ENCODE assay signal across 36 cellular contexts in genomic region chr9:131078427-131079366, GRCh38.
"Had no signal": no experiment of that assay in that cellular context is flagged by ENCODE, and none has a peak within 500 bp of the region (broad histone marks: within the 10 kb centered on the region; RNA-seq: fewer than 3 reads in every experiment).

No MANE protein-coding gene starts in this region.

- H3K4me3 Mint-ChIP-seq: activated CD4-positive, alpha-beta memory T cell treated with anti-CD3 and anti-CD28 coated beads for 36 hours; activated CD4-positive, alpha-beta T cell treated with anti-CD3 and anti-CD28 coated beads for 36 hours; activated CD4-positive, alpha-beta T cell treated with anti-CD3 and anti-CD28 coated beads, Interleukin-2, amount 10 ng/mL, durations not matched to agents 24 days and 14 days; activated CD8-positive, alpha-beta memory T cell treated with anti-CD3 and anti-CD28 coated beads, Interleukin-2, amount 10 ng/mL, durations not matched to agents 7 days and 5 days; activated CD8-positive, alpha-beta T cell treated with anti-CD3 and anti-CD28 coated beads, Interleukin-2, amount 10 ng/mL, durations not matched to agents 7 days and 5 days; activated naive CD4-positive, alpha-beta T cell treated with anti-CD3 and anti-CD28 coated beads for 36 hours; activated naive CD4-positive, alpha-beta T cell treated with anti-CD3 and anti-CD28 coated beads, Interleukin-2, amount 50 U/mL, for 24 hours; activated naive CD8-positive, alpha-beta T cell treated with anti-CD3 and anti-CD28 coated beads for 36 hours; activated naive CD8-positive, alpha-beta T cell treated with anti-CD3 and anti-CD28 coated beads, Interleukin-2, amount 50 U/mL, for 24 hours; activated T-helper 1 cell treated with anti-CD3 and anti-CD28 coated beads, Interleukin-12 subunit alpha, Interleukin-12 subunit beta, Interleukin-2, Interleukin-4 antibody, amounts not matched to agents 30 ng/mL and 10 ng/mL and 1 ng/mL, durations not matched to agents 14 hours and 24 hours and 36 hours; T-helper 17 cell; T-helper 2 cell treated with Interferon-gamma antibody and Interleukin-4, amounts not matched to agents 5 μg/mL and 100 μg/mL, for 36 hours had no signal

- H3K27me3 ChIP-seq: adrenal gland, body of pancreas, breast epithelium, cardiac muscle cell, colonic mucosa, heart right ventricle had no signal

- H3K27me3 Mint-ChIP-seq: activated CD4-positive, alpha-beta memory T cell treated with anti-CD3 and anti-CD28 coated beads for 36 hours; activated CD4-positive, alpha-beta T cell treated with anti-CD3 and anti-CD28 coated beads for 36 hours; activated CD4-positive, alpha-beta T cell treated with anti-CD3 and anti-CD28 coated beads, Interleukin-2, amount 10 ng/mL, durations not matched to agents 24 days and 14 days; activated CD8-positive, alpha-beta memory T cell treated with anti-CD3 and anti-CD28 coated beads, Interleukin-2, amount 10 ng/mL, durations not matched to agents 7 days and 5 days; activated naive CD4-positive, alpha-beta T cell treated with anti-CD3 and anti-CD28 coated beads, Interleukin-2, amount 50 U/mL, for 24 hours; activated naive CD8-positive, alpha-beta T cell treated with anti-CD3 and anti-CD28 coated beads for 36 hours; T-helper 17 cell had no signal

- H3K27ac ChIP-seq: adrenal gland, body of pancreas, breast epithelium, cardiac muscle cell, colonic mucosa, epithelial cell of prostate, esophagus squamous epithelium, gastroesophageal sphincter, heart right ventricle, WERI-Rb-1 had no signal

- ATAC-seq: activated CD4-positive, alpha-beta T cell treated with anti-CD3 and anti-CD28 coated beads for 36 hours; activated CD8-positive, alpha-beta memory T cell treated with anti-CD3 and anti-CD28 coated beads, Interleukin-2, amount 10 ng/mL, durations not matched to agents 7 days and 5 days; activated CD8-positive, alpha-beta T cell treated with anti-CD3 and anti-CD28 coated beads, Interleukin-2, amount 10 ng/mL, durations not matched to agents 7 days and 5 days; activated naive CD8-positive, alpha-beta T cell treated with anti-CD3 and anti-CD28 coated beads, Interleukin-2, amount 50 U/mL, for 24 hours; body of pancreas; gastroesophageal sphincter; T-helper 17 cell had no signal

- H3K4me3 ChIP-seq: adrenal gland, body of pancreas, breast epithelium, cardiac muscle cell, colonic mucosa, esophagus squamous epithelium, gastroesophageal sphincter, heart right ventricle had no signal

- H3K27ac Mint-ChIP-seq: activated CD4-positive, alpha-beta memory T cell treated with anti-CD3 and anti-CD28 coated beads for 36 hours; activated CD4-positive, alpha-beta T cell treated with anti-CD3 and anti-CD28 coated beads for 36 hours; activated CD4-positive, alpha-beta T cell treated with anti-CD3 and anti-CD28 coated beads, Interleukin-2, amount 10 ng/mL, durations not matched to agents 24 days and 14 days; activated CD8-positive, alpha-beta memory T cell treated with anti-CD3 and anti-CD28 coated beads, Interleukin-2, amount 10 ng/mL, durations not matched to agents 7 days and 5 days; activated CD8-positive, alpha-beta T cell treated with anti-CD3 and anti-CD28 coated beads, Interleukin-2, amount 10 ng/mL, durations not matched to agents 7 days and 5 days; activated naive CD4-positive, alpha-beta T cell treated with anti-CD3 and anti-CD28 coated beads for 36 hours; activated naive CD4-positive, alpha-beta T cell treated with anti-CD3 and anti-CD28 coated beads, Interleukin-2, amount 50 U/mL, for 24 hours; activated naive CD8-positive, alpha-beta T cell treated with anti-CD3 and anti-CD28 coated beads for 36 hours; activated naive CD8-positive, alpha-beta T cell treated with anti-CD3 and anti-CD28 coated beads, Interleukin-2, amount 50 U/mL, for 24 hours; activated T-helper 1 cell treated with anti-CD3 and anti-CD28 coated beads, Interleukin-12 subunit alpha, Interleukin-12 subunit beta, Interleukin-2, Interleukin-4 antibody, amounts not matched to agents 30 ng/mL and 10 ng/mL and 1 ng/mL, durations not matched to agents 14 hours and 24 hours and 36 hours; activated T-helper 2 cell treated with anti-CD3 and anti-CD28 coated beads, Interferon-gamma antibody, Interleukin-2, Interleukin-4, amounts not matched to agents 10 μg/mL and 5 μg/mL and 100 μg/mL, durations not matched to agents 14 hours and 24 hours and 36 hours; T-helper 17 cell; T-helper 2 cell treated with Interferon-gamma antibody and Interleukin-4, amounts not matched to agents 5 μg/mL and 100 μg/mL, for 36 hours had no signal

- DNase-seq: activated CD4-positive, alpha-beta memory T cell treated with anti-CD3 and anti-CD28 coated beads for 36 hours; activated CD4-positive, alpha-beta T cell treated with anti-CD3 and anti-CD28 coated beads for 36 hours; activated CD4-positive, alpha-beta T cell treated with anti-CD3 and anti-CD28 coated beads, Interleukin-2, amount 10 ng/mL, durations not matched to agents 24 days and 14 days; activated CD4-positive, CD25-positive, alpha-beta regulatory T cell; activated CD4-positive, CD25-positive, alpha-beta regulatory T cell treated with anti-CD3 and anti-CD28 coated beads, Interleukin-2, amount 50 U/mL, for 72 hours; activated CD8-positive, alpha-beta memory T cell treated with anti-CD3 and anti-CD28 coated beads, Interleukin-2, amount 10 ng/mL, durations not matched to agents 7 days and 5 days; activated CD8-positive, alpha-beta memory T cell treated with anti-CD3 and anti-CD28 coated beads, Interleukin-2, amount 50 U/mL, for 4 hours; activated CD8-positive, alpha-beta T cell treated with anti-CD3 and anti-CD28 coated beads, Interleukin-2, amount 10 ng/mL, durations not matched to agents 7 days and 5 days; activated effector memory CD4-positive, alpha-beta T cell treated with anti-CD3 and anti-CD28 coated beads, Interleukin-2, amount 50 U/mL, for 16 hours; activated naive CD4-positive, alpha-beta T cell treated with anti-CD3 and anti-CD28 coated beads for 36 hours; activated naive CD8-positive, alpha-beta T cell treated with anti-CD3 and anti-CD28 coated beads for 36 hours; activated naive CD8-positive, alpha-beta T cell treated with anti-CD3 and anti-CD28 coated beads, Interleukin-2, amount 50 U/mL, for 24 hours; activated T-cell treated with anti-CD3 and anti-CD28 coated beads, Interleukin-2, amount 50 U/mL, for 1 hour; activated T-cell treated with anti-CD3 and anti-CD28 coated beads, Interleukin-2, amount 50 U/mL, for 48 hours; adrenal gland; amygdala; aorta; body of pancreas; central memory CD4-positive, alpha-beta T cell; cerebellar nuclear complex; colonic mucosa; effector CD8-positive, alpha-beta T cell; esophagus squamous epithelium; foreskin melanocyte; heart right ventricle; T-helper 17 cell; T1000; WERI-Rb-1 had no signal

- H3K4me1 ChIP-seq: adrenal gland, body of pancreas, breast epithelium, colonic mucosa, esophagus squamous epithelium, gastroesophageal sphincter had no signal

- H3K9me3 Mint-ChIP-seq: activated CD4-positive, alpha-beta memory T cell treated with anti-CD3 and anti-CD28 coated beads for 36 hours; activated CD4-positive, alpha-beta T cell treated with anti-CD3 and anti-CD28 coated beads, Interleukin-2, amount 10 ng/mL, durations not matched to agents 24 days and 14 days; activated naive CD4-positive, alpha-beta T cell treated with anti-CD3 and anti-CD28 coated beads for 36 hours; activated naive CD4-positive, alpha-beta T cell treated with anti-CD3 and anti-CD28 coated beads, Interleukin-2, amount 50 U/mL, for 24 hours; activated naive CD8-positive, alpha-beta T cell treated with anti-CD3 and anti-CD28 coated beads for 36 hours; activated naive CD8-positive, alpha-beta T cell treated with anti-CD3 and anti-CD28 coated beads, Interleukin-2, amount 50 U/mL, for 24 hours; activated T-helper 1 cell treated with anti-CD3 and anti-CD28 coated beads, Interleukin-12 subunit alpha, Interleukin-12 subunit beta, Interleukin-2, Interleukin-4 antibody, amounts not matched to agents 30 ng/mL and 10 ng/mL and 1 ng/mL, durations not matched to agents 14 hours and 24 hours and 36 hours; activated T-helper 2 cell treated with anti-CD3 and anti-CD28 coated beads, Interferon-gamma antibody, Interleukin-2, Interleukin-4, amounts not matched to agents 10 μg/mL and 5 μg/mL and 100 μg/mL, durations not matched to agents 14 hours and 24 hours and 36 hours; T-helper 2 cell treated with Interferon-gamma antibody and Interleukin-4, amounts not matched to agents 5 μg/mL and 100 μg/mL, for 36 hours had no signal

- H3K36me3 ChIP-seq: adrenal gland, breast epithelium, cardiac muscle cell, colonic mucosa, esophagus squamous epithelium, gastroesophageal sphincter, heart right ventricle, WERI-Rb-1 had no signal

- H3K9me3 ChIP-seq: adrenal gland, body of pancreas, breast epithelium, colonic mucosa, esophagus squamous epithelium, gastroesophageal sphincter, heart right ventricle had no signal

- H3K4me1 Mint-ChIP-seq: activated CD4-positive, alpha-beta T cell treated with anti-CD3 and anti-CD28 coated beads for 36 hours; activated CD4-positive, alpha-beta T cell treated with anti-CD3 and anti-CD28 coated beads, Interleukin-2, amount 10 ng/mL, durations not matched to agents 24 days and 14 days; activated naive CD4-positive, alpha-beta T cell treated with anti-CD3 and anti-CD28 coated beads, Interleukin-2, amount 50 U/mL, for 24 hours; activated naive CD8-positive, alpha-beta T cell treated with anti-CD3 and anti-CD28 coated beads for 36 hours; activated naive CD8-positive, alpha-beta T cell treated with anti-CD3 and anti-CD28 coated beads, Interleukin-2, amount 50 U/mL, for 24 hours had no signal

- H3K36me3 Mint-ChIP-seq: activated CD4-positive, alpha-beta memory T cell treated with anti-CD3 and anti-CD28 coated beads for 36 hours; activated CD8-positive, alpha-beta memory T cell treated with anti-CD3 and anti-CD28 coated beads, Interleukin-2, amount 10 ng/mL, durations not matched to agents 7 days and 5 days; activated naive CD8-positive, alpha-beta T cell treated with anti-CD3 and anti-CD28 coated beads for 36 hours had no signal
